In genomic region chr11:19173004-19173689, GRCh38 we compare ENCODE assay signal across 27 cellular contexts. TPM values are rescaled to one million over a fixed set of nuclear protein-coding genes. Genes with fewer than 3 reads are reported as not detected.
"Had no signal": no experiment of that assay in that cellular context is flagged by ENCODE, and none has a peak within 500 bp of the region (broad histone marks: within the 10 kb centered on the region; RNA-seq: fewer than 3 reads in every experiment).

No MANE protein-coding gene starts in this region.

- H3K27ac Mint-ChIP-seq: activated CD4-positive, alpha-beta memory T cell treated with anti-CD3 and anti-CD28 coated beads for 36 hours; activated CD4-positive, alpha-beta T cell treated with anti-CD3 and anti-CD28 coated beads, Interleukin-2, amount 10 ng/mL, durations not matched to agents 7 days and 5 days; activated naive CD4-positive, alpha-beta T cell treated with anti-CD3 and anti-CD28 coated beads, Interleukin-2, amount 10 ng/mL, durations not matched to agents 7 days and 5 days; activated naive CD8-positive, alpha-beta T cell treated with anti-CD3 and anti-CD28 coated beads for 36 hours; T-helper 17 cell; WTC11 had no signal

- H3K27ac ChIP-seq: brain microvascular endothelial cell had no signal

- ATAC-seq: activated T-cell treated with anti-CD3 and anti-CD28 coated beads, Interleukin-2, amount 50 U/mL, for 4 hours; PC-3; T-helper 17 cell; WTC11 had no signal

- H3K9me3 Mint-ChIP-seq: activated CD4-positive, alpha-beta memory T cell treated with anti-CD3 and anti-CD28 coated beads for 36 hours; activated CD4-positive, alpha-beta T cell treated with anti-CD3 and anti-CD28 coated beads, Interleukin-2, amount 10 ng/mL, durations not matched to agents 7 days and 5 days; activated naive CD4-positive, alpha-beta T cell treated with anti-CD3 and anti-CD28 coated beads, Interleukin-2, amount 10 ng/mL, durations not matched to agents 7 days and 5 days; activated naive CD8-positive, alpha-beta T cell treated with anti-CD3 and anti-CD28 coated beads for 36 hours; activated T-cell treated with anti-CD3 and anti-CD28 coated beads, Interleukin-2, amount 50 U/mL, for 4 hours; WTC11 had no signal

- H3K27me3 Mint-ChIP-seq: activated CD4-positive, alpha-beta memory T cell treated with anti-CD3 and anti-CD28 coated beads for 36 hours; activated CD4-positive, alpha-beta T cell treated with anti-CD3 and anti-CD28 coated beads, Interleukin-2, amount 10 ng/mL, durations not matched to agents 7 days and 5 days; activated naive CD4-positive, alpha-beta T cell treated with anti-CD3 and anti-CD28 coated beads, Interleukin-2, amount 10 ng/mL, durations not matched to agents 7 days and 5 days; activated naive CD8-positive, alpha-beta T cell treated with anti-CD3 and anti-CD28 coated beads for 36 hours; T-helper 17 cell had no signal

- H3K27me3 ChIP-seq: brain microvascular endothelial cell had no signal

- DNase-seq: activated CD4-positive, alpha-beta memory T cell treated with anti-CD3 and anti-CD28 coated beads for 36 hours; activated CD4-positive, alpha-beta T cell treated with anti-CD3 and anti-CD28 coated beads for 1 hour; activated CD4-positive, alpha-beta T cell treated with anti-CD3 and anti-CD28 coated beads, Interleukin-2, amount 10 ng/mL, durations not matched to agents 7 days and 5 days; activated CD8-positive, alpha-beta memory T cell treated with anti-CD3 and anti-CD28 coated beads for 24 hours; activated effector memory CD4-positive, alpha-beta T cell treated with anti-CD3 and anti-CD28 coated beads, Interleukin-2, amount 50 U/mL, for 16 hours; activated naive CD4-positive, alpha-beta T cell treated with anti-CD3 and anti-CD28 coated beads, Interleukin-2, amount 10 ng/mL, durations not matched to agents 7 days and 5 days; activated naive CD8-positive, alpha-beta T cell treated with anti-CD3 and anti-CD28 coated beads for 36 hours; activated T-cell treated with anti-CD3 and anti-CD28 coated beads, Interleukin-2, amount 50 U/mL, for 4 hours; brain microvascular endothelial cell; caudate nucleus; KG1; NCI-H1092 treated with DMSO at 0.1 percent for 48 hours; NCI-H1417 treated with DMSO at 0.1 percent for 48 hours; NCI-H1694; NCI-H2029; NCI-H2107; NCI-H2171 treated with DMSO at 0.1 percent for 48 hours; NCI-H226; NCI-H510A; NCI-H526 treated with DMSO at 0.1 percent for 48 hours; NCI-H82; PC-3; SIG-M5; T-helper 17 cell; T-helper 9 cell had no signal

- H3K4me1 Mint-ChIP-seq: activated CD4-positive, alpha-beta T cell treated with anti-CD3 and anti-CD28 coated beads, Interleukin-2, amount 10 ng/mL, durations not matched to agents 7 days and 5 days; activated naive CD4-positive, alpha-beta T cell treated with anti-CD3 and anti-CD28 coated beads, Interleukin-2, amount 10 ng/mL, durations not matched to agents 7 days and 5 days; activated naive CD8-positive, alpha-beta T cell treated with anti-CD3 and anti-CD28 coated beads for 36 hours; WTC11 had no signal

- H3K4me3 Mint-ChIP-seq: activated CD4-positive, alpha-beta memory T cell treated with anti-CD3 and anti-CD28 coated beads for 36 hours; activated CD4-positive, alpha-beta T cell treated with anti-CD3 and anti-CD28 coated beads, Interleukin-2, amount 10 ng/mL, durations not matched to agents 7 days and 5 days; activated naive CD4-positive, alpha-beta T cell treated with anti-CD3 and anti-CD28 coated beads, Interleukin-2, amount 10 ng/mL, durations not matched to agents 7 days and 5 days; activated naive CD8-positive, alpha-beta T cell treated with anti-CD3 and anti-CD28 coated beads for 36 hours; activated T-cell treated with anti-CD3 and anti-CD28 coated beads, Interleukin-2, amount 50 U/mL, for 4 hours; T-helper 17 cell; WTC11 had no signal

RNA-seq across cellular contexts. Expression of gene CSRP3, which starts 28.6 kb away (rescaled TPM):
- total RNA-seq: activated CD4-positive, alpha-beta memory T cell treated with anti-CD3 and anti-CD28 coated beads for 36 hours; activated CD4-positive, alpha-beta T cell treated with anti-CD3 and anti-CD28 coated beads, Interleukin-2, amount 10 ng/mL, durations not matched to agents 7 days and 5 days; activated naive CD8-positive, alpha-beta T cell treated with anti-CD3 and anti-CD28 coated beads for 36 hours; activated T-cell treated with anti-CD3 and anti-CD28 coated beads, Interleukin-2, amount 50 U/mL, for 4 hours; M059J; PC-3; T-helper 17 cell; WTC11 had no signal
